In the genomic region with DNA sequence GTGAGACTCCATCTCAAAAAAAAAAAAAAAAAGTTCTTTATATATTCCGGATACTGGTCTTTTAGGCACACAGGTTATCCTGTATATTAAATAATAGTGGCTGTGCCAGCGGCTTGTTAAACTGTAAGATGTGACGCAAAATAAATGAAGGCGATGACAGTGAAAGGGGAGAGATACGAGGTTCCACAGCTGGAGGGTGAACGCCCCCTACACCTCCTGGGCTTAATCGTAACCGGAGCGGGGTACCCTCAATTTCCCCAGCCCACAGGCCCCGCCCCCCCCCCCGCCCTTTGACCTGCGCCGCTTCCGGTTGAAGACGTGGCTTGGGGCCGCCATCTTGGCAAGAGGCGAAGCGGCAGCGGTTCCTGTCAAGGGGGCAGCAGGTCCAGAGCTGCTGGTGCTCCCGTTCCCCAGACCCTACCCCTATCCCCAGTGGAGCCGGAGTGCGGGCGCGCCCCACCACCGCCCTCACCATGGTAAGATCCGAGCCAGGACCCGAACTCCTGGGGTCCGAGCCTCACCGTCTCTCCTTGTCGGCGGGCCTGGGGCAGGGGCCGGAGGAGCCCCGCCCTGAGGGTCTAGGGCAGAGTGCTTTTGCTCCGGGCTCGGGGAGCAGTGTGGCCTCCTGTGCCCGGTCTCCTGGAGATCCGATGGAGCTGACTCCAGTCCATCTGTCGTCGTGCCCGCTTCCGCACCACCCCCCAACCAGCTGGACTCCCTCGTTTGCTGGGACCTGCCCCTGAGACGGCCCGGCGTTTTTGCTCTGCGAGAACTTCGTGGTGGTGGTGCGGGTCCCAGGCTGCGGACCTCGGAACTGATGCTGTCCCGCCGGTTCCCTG, we compare ENCODE assay signal across 1 cellular context.
TF ChIP-seq lines count a peak whose summit lies in the region.

TSS of gene ARCN1 (plus strand) at position 335 of the 839 bp plus-strand sequence. CDS start at position 474, 139 bp downstream.

TF ChIP-seq in HEK293, 187 proteins besides CTCF, POLR2A, EP300 and RAD21 (continued from another document and continues in another):
- peak; percentile 24 for TF ChIP-seq ZBTB26 (tag by site-specific recombination; optimal IDR thresholded peaks at IDR 0.05)
- no peak for TF ChIP-seq RBAK (tag by site-specific recombination; IDR thresholded peaks at IDR 0.05)
- TF ChIP-seq ZNF239 (tag by site-specific recombination; IDR thresholded peaks at IDR 0.05), result no peak
- TF ChIP-seq SP3 (tag by site-specific recombination; IDR thresholded peaks at IDR 0.05), result peak; percentile 54; the same call in 1 of the 2 replicates
- TF ChIP-seq ZNF626 (tag by site-specific recombination; IDR thresholded peaks at IDR 0.05), result no peak
- TF ChIP-seq ZNF221 (tag by site-specific recombination; IDR thresholded peaks at IDR 0.05; ENCODE audit: borderline replicate concordance), result no peak
- no peak for TF ChIP-seq ATF2 (tag by site-specific recombination; IDR thresholded peaks at IDR 0.05; ENCODE audit: low read depth)
- TF ChIP-seq ZNF776 (tag by site-specific recombination; IDR thresholded peaks at IDR 0.05; ENCODE audit: borderline replicate concordance), result no peak
- no peak for TF ChIP-seq ZFP41 (tag by site-specific recombination; IDR thresholded peaks at IDR 0.05; ENCODE audit: borderline replicate concordance)
- TF ChIP-seq ZNF138 (tag by site-specific recombination; IDR thresholded peaks at IDR 0.05; ENCODE audit: borderline replicate concordance), result no peak
- no peak for TF ChIP-seq HOXA7 (CRISPR knock-in tag; IDR thresholded peaks at IDR 0.05; ENCODE audit: borderline replicate concordance)
- TF ChIP-seq ZNF449 (tag by site-specific recombination; IDR thresholded peaks at IDR 0.05), result no peak
- no peak for TF ChIP-seq SALL2 (tag by site-specific recombination; IDR thresholded peaks at IDR 0.05; ENCODE audit: borderline replicate concordance)
- no peak for TF ChIP-seq ZNF266 (tag by site-specific recombination; IDR thresholded peaks at IDR 0.05; ENCODE audit: low read depth)
- TF ChIP-seq, protein P1, sequence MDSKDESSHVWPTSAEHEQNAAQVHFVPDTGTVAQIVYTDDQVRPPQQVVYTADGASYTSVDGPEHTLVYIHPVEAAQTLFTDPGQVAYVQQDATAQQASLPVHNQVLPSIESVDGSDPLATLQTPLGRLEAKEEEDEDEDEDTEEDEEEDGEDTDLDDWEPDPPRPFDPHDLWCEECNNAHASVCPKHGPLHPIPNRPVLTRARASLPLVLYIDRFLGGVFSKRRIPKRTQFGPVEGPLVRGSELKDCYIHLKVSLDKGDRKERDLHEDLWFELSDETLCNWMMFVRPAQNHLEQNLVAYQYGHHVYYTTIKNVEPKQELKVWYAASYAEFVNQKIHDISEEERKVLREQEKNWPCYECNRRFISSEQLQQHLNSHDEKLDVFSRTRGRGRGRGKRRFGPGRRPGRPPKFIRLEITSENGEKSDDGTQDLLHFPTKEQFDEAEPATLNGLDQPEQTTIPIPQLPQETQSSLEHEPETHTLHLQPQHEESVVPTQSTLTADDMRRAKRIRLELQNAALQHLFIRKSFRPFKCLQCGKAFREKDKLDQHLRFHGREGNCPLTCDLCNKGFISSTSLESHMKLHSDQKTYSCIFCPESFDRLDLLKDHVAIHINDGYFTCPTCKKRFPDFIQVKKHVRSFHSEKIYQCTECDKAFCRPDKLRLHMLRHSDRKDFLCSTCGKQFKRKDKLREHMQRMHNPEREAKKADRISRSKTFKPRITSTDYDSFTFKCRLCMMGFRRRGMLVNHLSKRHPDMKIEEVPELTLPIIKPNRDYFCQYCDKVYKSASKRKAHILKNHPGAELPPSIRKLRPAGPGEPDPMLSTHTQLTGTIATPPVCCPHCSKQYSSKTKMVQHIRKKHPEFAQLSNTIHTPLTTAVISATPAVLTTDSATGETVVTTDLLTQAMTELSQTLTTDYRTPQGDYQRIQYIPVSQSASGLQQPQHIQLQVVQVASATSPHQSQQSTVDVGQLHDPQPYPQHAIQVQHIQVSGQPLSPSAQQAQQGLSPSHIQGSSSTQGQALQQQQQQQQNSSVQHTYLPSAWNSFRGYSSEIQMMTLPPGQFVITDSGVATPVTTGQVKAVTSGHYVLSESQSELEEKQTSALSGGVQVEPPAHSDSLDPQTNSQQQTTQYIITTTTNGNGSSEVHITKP (tag by site-specific recombination; IDR thresholded peaks at IDR 0.05), result peak; percentile 82
- no peak for TF ChIP-seq ZNF140 (tag by site-specific recombination; IDR thresholded peaks at IDR 0.05)
- TF ChIP-seq ZFP37 (tag by site-specific recombination; IDR thresholded peaks at IDR 0.05), result 0 out of 2 replicates have a peak, but pooled peaks have one; percentile 58
- TF ChIP-seq ZFP69B (tag by site-specific recombination; IDR thresholded peaks at IDR 0.05), result no peak
- TF ChIP-seq ZNF791 (tag by site-specific recombination; IDR thresholded peaks at IDR 0.05), result no peak
- no peak for TF ChIP-seq ZNF202 (tag by site-specific recombination; IDR thresholded peaks at IDR 0.05; ENCODE audit: borderline replicate concordance)
- TF ChIP-seq, protein P2, sequence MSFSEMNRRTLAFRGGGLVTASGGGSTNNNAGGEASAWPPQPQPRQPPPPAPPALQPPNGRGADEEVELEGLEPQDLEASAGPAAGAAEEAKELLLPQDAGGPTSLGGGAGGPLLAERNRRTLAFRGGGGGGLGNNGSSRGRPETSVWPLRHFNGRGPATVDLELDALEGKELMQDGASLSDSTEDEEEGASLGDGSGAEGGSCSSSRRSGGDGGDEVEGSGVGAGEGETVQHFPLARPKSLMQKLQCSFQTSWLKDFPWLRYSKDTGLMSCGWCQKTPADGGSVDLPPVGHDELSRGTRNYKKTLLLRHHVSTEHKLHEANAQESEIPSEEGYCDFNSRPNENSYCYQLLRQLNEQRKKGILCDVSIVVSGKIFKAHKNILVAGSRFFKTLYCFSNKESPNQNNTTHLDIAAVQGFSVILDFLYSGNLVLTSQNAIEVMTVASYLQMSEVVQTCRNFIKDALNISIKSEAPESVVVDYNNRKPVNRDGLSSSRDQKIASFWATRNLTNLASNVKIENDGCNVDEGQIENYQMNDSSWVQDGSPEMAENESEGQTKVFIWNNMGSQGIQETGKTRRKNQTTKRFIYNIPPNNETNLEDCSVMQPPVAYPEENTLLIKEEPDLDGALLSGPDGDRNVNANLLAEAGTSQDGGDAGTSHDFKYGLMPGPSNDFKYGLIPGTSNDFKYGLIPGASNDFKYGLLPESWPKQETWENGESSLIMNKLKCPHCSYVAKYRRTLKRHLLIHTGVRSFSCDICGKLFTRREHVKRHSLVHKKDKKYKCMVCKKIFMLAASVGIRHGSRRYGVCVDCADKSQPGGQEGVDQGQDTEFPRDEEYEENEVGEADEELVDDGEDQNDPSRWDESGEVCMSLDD (tag by site-specific recombination; IDR thresholded peaks at IDR 0.05), result 0 out of 2 replicates have a peak, but pooled peaks have one; percentile 41
- TF ChIP-seq WT1 (tag by site-specific recombination; IDR thresholded peaks at IDR 0.05), result no peak
- TF ChIP-seq, protein P3, sequence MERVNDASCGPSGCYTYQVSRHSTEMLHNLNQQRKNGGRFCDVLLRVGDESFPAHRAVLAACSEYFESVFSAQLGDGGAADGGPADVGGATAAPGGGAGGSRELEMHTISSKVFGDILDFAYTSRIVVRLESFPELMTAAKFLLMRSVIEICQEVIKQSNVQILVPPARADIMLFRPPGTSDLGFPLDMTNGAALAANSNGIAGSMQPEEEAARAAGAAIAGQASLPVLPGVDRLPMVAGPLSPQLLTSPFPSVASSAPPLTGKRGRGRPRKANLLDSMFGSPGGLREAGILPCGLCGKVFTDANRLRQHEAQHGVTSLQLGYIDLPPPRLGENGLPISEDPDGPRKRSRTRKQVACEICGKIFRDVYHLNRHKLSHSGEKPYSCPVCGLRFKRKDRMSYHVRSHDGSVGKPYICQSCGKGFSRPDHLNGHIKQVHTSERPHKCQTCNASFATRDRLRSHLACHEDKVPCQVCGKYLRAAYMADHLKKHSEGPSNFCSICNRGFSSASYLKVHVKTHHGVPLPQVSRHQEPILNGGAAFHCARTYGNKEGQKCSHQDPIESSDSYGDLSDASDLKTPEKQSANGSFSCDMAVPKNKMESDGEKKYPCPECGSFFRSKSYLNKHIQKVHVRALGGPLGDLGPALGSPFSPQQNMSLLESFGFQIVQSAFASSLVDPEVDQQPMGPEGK (tag by site-specific recombination; IDR thresholded peaks at IDR 0.05), result peak; percentile 57
- TF ChIP-seq, protein P4, sequence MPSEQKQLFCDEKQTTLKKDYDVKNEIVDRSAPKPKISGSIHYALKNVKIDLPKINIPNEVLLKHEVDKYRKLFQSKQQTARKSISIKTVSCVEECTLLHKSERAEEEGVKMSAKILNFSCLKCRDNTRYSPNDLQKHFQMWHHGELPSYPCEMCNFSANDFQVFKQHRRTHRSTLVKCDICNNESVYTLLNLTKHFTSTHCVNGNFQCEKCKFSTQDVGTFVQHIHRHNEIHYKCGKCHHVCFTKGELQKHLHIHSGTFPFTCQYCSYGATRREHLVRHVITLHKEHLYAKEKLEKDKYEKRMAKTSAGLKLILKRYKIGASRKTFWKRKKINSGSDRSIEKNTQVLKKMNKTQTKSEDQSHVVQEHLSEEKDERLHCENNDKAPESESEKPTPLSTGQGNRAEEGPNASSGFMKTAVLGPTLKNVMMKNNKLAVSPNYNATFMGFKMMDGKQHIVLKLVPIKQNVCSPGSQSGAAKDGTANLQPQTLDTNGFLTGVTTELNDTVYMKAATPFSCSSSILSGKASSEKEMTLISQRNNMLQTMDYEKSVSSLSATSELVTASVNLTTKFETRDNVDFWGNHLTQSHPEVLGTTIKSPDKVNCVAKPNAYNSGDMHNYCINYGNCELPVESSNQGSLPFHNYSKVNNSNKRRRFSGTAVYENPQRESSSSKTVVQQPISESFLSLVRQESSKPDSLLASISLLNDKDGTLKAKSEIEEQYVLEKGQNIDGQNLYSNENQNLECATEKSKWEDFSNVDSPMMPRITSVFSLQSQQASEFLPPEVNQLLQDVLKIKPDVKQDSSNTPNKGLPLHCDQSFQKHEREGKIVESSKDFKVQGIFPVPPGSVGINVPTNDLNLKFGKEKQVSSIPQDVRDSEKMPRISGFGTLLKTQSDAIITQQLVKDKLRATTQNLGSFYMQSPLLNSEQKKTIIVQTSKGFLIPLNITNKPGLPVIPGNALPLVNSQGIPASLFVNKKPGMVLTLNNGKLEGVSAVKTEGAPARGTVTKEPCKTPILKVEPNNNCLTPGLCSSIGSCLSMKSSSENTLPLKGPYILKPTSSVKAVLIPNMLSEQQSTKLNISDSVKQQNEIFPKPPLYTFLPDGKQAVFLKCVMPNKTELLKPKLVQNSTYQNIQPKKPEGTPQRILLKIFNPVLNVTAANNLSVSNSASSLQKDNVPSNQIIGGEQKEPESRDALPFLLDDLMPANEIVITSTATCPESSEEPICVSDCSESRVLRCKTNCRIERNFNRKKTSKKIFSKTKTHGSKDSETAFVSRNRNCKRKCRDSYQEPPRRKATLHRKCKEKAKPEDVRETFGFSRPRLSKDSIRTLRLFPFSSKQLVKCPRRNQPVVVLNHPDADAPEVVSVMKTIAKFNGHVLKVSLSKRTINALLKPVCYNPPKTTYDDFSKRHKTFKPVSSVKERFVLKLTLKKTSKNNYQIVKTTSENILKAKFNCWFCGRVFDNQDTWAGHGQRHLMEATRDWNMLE (tag by site-specific recombination; conservative IDR thresholded peaks at IDR 0.05; ENCODE audit: low read depth), result peak; percentile 8; the same call in 1 of the 2 replicates
- TF ChIP-seq ZNF558 (tag by site-specific recombination; IDR thresholded peaks at IDR 0.05), result no peak
- peak; percentile 67 for TF ChIP-seq KLF9 (tag by site-specific recombination; IDR thresholded peaks at IDR 0.05; ENCODE audit: low read depth)
- no peak for TF ChIP-seq ZNF146 (tag by site-specific recombination; IDR thresholded peaks at IDR 0.05)
- TF ChIP-seq HOXD13 (CRISPR knock-in tag; IDR thresholded peaks at IDR 0.05; ENCODE audit: borderline replicate concordance), result no peak
- no peak for TF ChIP-seq YY2 (tag by site-specific recombination; IDR thresholded peaks at IDR 0.05)
